ENCODE assay signal across 15 cellular contexts in the genomic region with DNA sequence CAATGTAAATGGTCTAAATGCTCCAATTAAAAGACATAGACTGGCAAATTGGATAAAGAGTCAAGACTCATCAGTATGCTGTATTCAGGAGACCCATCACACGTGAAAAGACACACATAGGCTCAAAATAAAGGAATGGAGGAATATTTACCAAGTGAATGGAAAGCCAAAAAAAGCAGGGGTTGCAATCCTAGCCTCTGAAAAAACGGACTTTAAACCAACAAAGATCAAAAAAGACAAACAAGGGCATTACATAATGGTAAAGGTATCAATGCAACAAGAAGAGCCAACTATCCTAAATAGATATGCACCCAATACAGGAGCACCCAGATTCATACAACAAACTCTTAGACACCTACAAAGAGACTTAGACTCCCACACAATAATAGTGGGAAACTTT. TPM values are rescaled to one million over a fixed set of nuclear protein-coding genes. Genes with fewer than 3 reads are reported as not detected.
"Had no signal": no experiment of that assay in that cellular context is flagged by ENCODE, and none has a peak within 500 bp of the region (broad histone marks: within the 10 kb centered on the region; RNA-seq: fewer than 3 reads in every experiment).

No MANE protein-coding gene starts in this region.

RNA-seq across cellular contexts. Expression of gene CXorf66, which starts 4.2 kb away (rescaled TPM):
- total RNA-seq: activated B cell treated with CpG ODN at 0.5 μM for 24 hours; activated CD4-positive, alpha-beta memory T cell treated with anti-CD3 and anti-CD28 coated beads for 36 hours; activated CD4-positive, alpha-beta memory T cell treated with anti-CD3 and anti-CD28 coated beads, Interleukin-2, amount 10 ng/mL, durations not matched to agents 7 days and 5 days; activated CD4-positive, alpha-beta T cell treated with anti-CD3 and anti-CD28 coated beads for 36 hours; activated CD4-positive, alpha-beta T cell treated with anti-CD3 and anti-CD28 coated beads, Interleukin-2, amount 10 ng/mL, durations not matched to agents 24 days and 14 days; activated CD4-positive, alpha-beta T cell treated with anti-CD3 and anti-CD28 coated beads, Interleukin-2, amount 10 ng/mL, durations not matched to agents 7 days and 5 days; activated CD8-positive, alpha-beta memory T cell treated with anti-CD3 and anti-CD28 coated beads for 36 hours; activated CD8-positive, alpha-beta memory T cell treated with anti-CD3 and anti-CD28 coated beads, Interleukin-2, amount 10 ng/mL, durations not matched to agents 7 days and 5 days; activated CD8-positive, alpha-beta T cell treated with anti-CD3 and anti-CD28 coated beads for 36 hours; activated CD8-positive, alpha-beta T cell treated with anti-CD3 and anti-CD28 coated beads, Interleukin-2, amount 10 ng/mL, durations not matched to agents 7 days and 5 days; T-cell; T-helper 1 cell treated with Interleukin-12 subunit alpha and Interleukin-12 subunit beta and Interleukin-4 antibody, amounts not matched to agents 30 ng/mL and 1 ng/mL, for 36 hours; T-helper 17 cell; T-helper 2 cell treated with Interferon-gamma antibody and Interleukin-4, amounts not matched to agents 100 ng/mL and 5 ng/mL, for 36 hours; WTC11 had no signal
